In genomic region chr2:19667085-19667484, GRCh38 we compare ENCODE assay signal across 11 cellular contexts.
DNase-seq lines count a peak whose midpoint lies in the region; ATAC-seq and TF ChIP-seq lines count a peak whose summit lies in the region.
"Had no signal": no experiment of that assay in that cellular context is flagged by ENCODE, and none has a peak within 500 bp of the region (broad histone marks: within the 10 kb centered on the region; RNA-seq: fewer than 3 reads in every experiment).

No MANE protein-coding gene starts in this region.

- no peaks in the 10 kb centered on the region for H3K79me2 ChIP-seq in H9 (ENCODE audit: insufficient read depth, low read length)

- peak; percentile 43 for TF ChIP-seq CTCF in 22Rv1 (IDR thresholded peaks at IDR 0.05)
- peak; percentile 48 for TF ChIP-seq CTCF in H9 (conservative IDR thresholded peaks at IDR 0.05)
- TF ChIP-seq CTCF in stomach (IDR thresholded peaks at IDR 0.05), result no peak

- H4K8ac ChIP-seq in H9 (replicated peaks; ENCODE audit: insufficient read length, low read depth, low read length), result no peak overlapping the region

- TF ChIP-seq EP300 in stomach (IDR thresholded peaks at IDR 0.05), result no peak

- no peak overlapping the region for H2AFZ ChIP-seq in H9 (ENCODE audit: low read length)

- no peak overlapping the region for H2BK12ac ChIP-seq in H9 (ENCODE audit: insufficient read length, low read depth, low read length)

- no peak overlapping the region for H4K91ac ChIP-seq in H9 (ENCODE audit: insufficient read length, low read depth, low read length)

- no peak overlapping the region for H2BK15ac ChIP-seq in H9 (ENCODE audit: low read depth, low read length)

- no peak for TF ChIP-seq POLR2A in stomach (IDR thresholded peaks at IDR 0.05)

- H3K27me3 ChIP-seq in H9 (ENCODE audit: insufficient read depth, low read length) (no peaks in the 10 kb centered on the region), stomach (no peaks in the 10 kb centered on the region)
- H3K27me3 ChIP-seq: dorsolateral prefrontal cortex had no signal

- no CpG with 5 or more reads among the region's 3 CpGs for WGBS in H9 (ENCODE audit: extremely low coverage, insufficient read length, low lambda C conversion rate)
- WGBS in stomach, 5 donors, result 45 to 60% (median 49%) methylated on average over 3 of the region's 3 CpGs

- H3K4ac ChIP-seq in H9 (ENCODE audit: low read depth, low read length), result no peak overlapping the region

- no peak overlapping the region for H3K27ac Mint-ChIP-seq in H9
- H3K27ac Mint-ChIP-seq in activated CD8-positive, alpha-beta memory T cell treated with anti-CD3 and anti-CD28 coated beads, Interleukin-2, amount 10 ng/mL, durations not matched to agents 7 days and 5 days, result no peak overlapping the region

- peaks cover 7 to 14% of the 10 kb centered on the region in 2 experiments; a peak in 3 of 4 replicates for H3K4me1 Mint-ChIP-seq in H9
- no peaks in the 10 kb centered on the region for H3K4me1 Mint-ChIP-seq in activated CD8-positive, alpha-beta memory T cell treated with anti-CD3 and anti-CD28 coated beads, Interleukin-2, amount 10 ng/mL, durations not matched to agents 7 days and 5 days

- H2BK5ac ChIP-seq in H9 (ENCODE audit: insufficient read length, low read length), result no peak overlapping the region

- H2AK5ac ChIP-seq in H9 (ENCODE audit: insufficient read length, low read length), result no peak overlapping the region

- no peaks in the 10 kb centered on the region for H3K4me1 ChIP-seq in H9 (ENCODE audit: insufficient read depth, low read length)
- H3K4me1 ChIP-seq in stomach, result no peaks in the 10 kb centered on the region
- H3K4me1 ChIP-seq: lower lobe of right lung had no signal

- no peaks in the 10 kb centered on the region for H4K20me1 ChIP-seq in H9 (ENCODE audit: control insufficient read depth, insufficient read depth, insufficient read length)

- H2BK20ac ChIP-seq in H9 (ENCODE audit: low read depth, low read length, poor library complexity, severe bottlenecking), result no peak overlapping the region

- no peak overlapping the region for H3K56ac ChIP-seq in H9 (ENCODE audit: insufficient read length, low read depth, low read length)

- H3K27ac ChIP-seq in 22Rv1 (no peak overlapping the region), H9 (ENCODE audit: insufficient read length, low read depth, low read length) (no peak overlapping the region), stomach (no peak overlapping the region)
- H3K27ac ChIP-seq: dorsolateral prefrontal cortex, lower lobe of right lung had no signal

- H3K9me3 ChIP-seq in H9 (ENCODE audit: control insufficient read depth, low read depth, low read length) (no peaks in the 10 kb centered on the region), stomach (no peaks in the 10 kb centered on the region)
- H3K9me3 ChIP-seq: lower lobe of right lung had no signal

- in situ Hi-C loops in SK-MEL-5 (cut with HindIII; ENCODE audit: low pct_unique_long_range_greater_than_20kb, low sequenced_read_pairs), result no loop called here

- H3K36me3 Mint-ChIP-seq in H9 (ENCODE audit: insufficient read depth in 1 of 3, low read depth in 3 of 3), result no peaks in the 10 kb centered on the region
- H3K36me3 Mint-ChIP-seq in activated CD8-positive, alpha-beta memory T cell treated with anti-CD3 and anti-CD28 coated beads, Interleukin-2, amount 10 ng/mL, durations not matched to agents 7 days and 5 days, result no peaks in the 10 kb centered on the region

- H3K4me3 Mint-ChIP-seq in H9, result no peak overlapping the region
- no peak overlapping the region for H3K4me3 Mint-ChIP-seq in activated CD8-positive, alpha-beta memory T cell treated with anti-CD3 and anti-CD28 coated beads, Interleukin-2, amount 10 ng/mL, durations not matched to agents 7 days and 5 days

- no peak for DNase-seq in H9
- DNase-seq in SK-MEL-5 (ENCODE audit: low read depth, low spot score), result peak; percentile 24
- peak; percentile 42 for DNase-seq in glomerular visceral epithelial cell (ENCODE audit: extremely low spot score)
- no peak for DNase-seq in activated CD8-positive, alpha-beta memory T cell treated with anti-CD3 and anti-CD28 coated beads, Interleukin-2, amount 10 ng/mL, durations not matched to agents 7 days and 5 days
- no peak for DNase-seq in stomach
- DNase-seq: dorsolateral prefrontal cortex; lower lobe of right lung; NK-92 treated with Interleukin-12 subunit alpha and Interleukin-12 subunit beta, amount 100 ng/mL, for 24 hours had no signal

- H3K9ac ChIP-seq in H9 (ENCODE audit: extremely low read depth, insufficient read length, low read length), result no peak overlapping the region

- ATAC-seq in activated CD8-positive, alpha-beta memory T cell treated with anti-CD3 and anti-CD28 coated beads, Interleukin-2, amount 10 ng/mL, durations not matched to agents 7 days and 5 days, result no peak
- ATAC-seq in GM19023 (IDR thresholded peaks at IDR 0.05; ENCODE audit: unreplicated experiment) (no peak), GM19452 (IDR thresholded peaks at IDR 0.05; ENCODE audit: unreplicated experiment) (no peak)
- ATAC-seq: lower lobe of right lung had no signal

- no peak overlapping the region for H3K4me3 ChIP-seq in stomach
- H3K4me3 ChIP-seq: dorsolateral prefrontal cortex, lower lobe of right lung had no signal

- intact Hi-C loops in stomach (cut with DNase I; ENCODE audit: low total_unique reads), result no loop called here

- no peaks in the 10 kb centered on the region for H3K9me3 Mint-ChIP-seq in H9
- H3K9me3 Mint-ChIP-seq in activated CD8-positive, alpha-beta memory T cell treated with anti-CD3 and anti-CD28 coated beads, Interleukin-2, amount 10 ng/mL, durations not matched to agents 7 days and 5 days (ENCODE audit: low read depth), result no peaks in the 10 kb centered on the region

- H3K18ac ChIP-seq in H9 (ENCODE audit: insufficient read length, low read depth, low read length), result no peak overlapping the region

- H3T11ph ChIP-seq in H9 (ENCODE audit: low read length), result no peak overlapping the region

- no peak overlapping the region for H3K4me2 ChIP-seq in H9 (ENCODE audit: insufficient read depth, insufficient read length, low read length)

- H2BK120ac ChIP-seq in H9 (ENCODE audit: low read depth, low read length, poor library complexity, severe bottlenecking), result no peak overlapping the region

- H3K79me1 ChIP-seq in H9 (ENCODE audit: insufficient read depth, low read depth, low read length, poor library complexity, severe bottlenecking), result no peaks in the 10 kb centered on the region

- no peaks in the 10 kb centered on the region for H3K23me2 ChIP-seq in H9 (ENCODE audit: insufficient read length, low read depth, low read length, poor library complexity, severe bottlenecking)

- H3K27me3 Mint-ChIP-seq in H9 (ENCODE audit: low read depth), result no peaks in the 10 kb centered on the region
- peaks cover 27% of the 10 kb centered on the region for H3K27me3 Mint-ChIP-seq in activated CD8-positive, alpha-beta memory T cell treated with anti-CD3 and anti-CD28 coated beads, Interleukin-2, amount 10 ng/mL, durations not matched to agents 7 days and 5 days

- no peak overlapping the region for H4K5ac ChIP-seq in H9 (ENCODE audit: insufficient read length, low read depth, low read length)

- CTCF ChIA-PET in activated CD8-positive, alpha-beta memory T cell treated with anti-CD3 and anti-CD28 coated beads, Interleukin-2, amount 10 ng/mL, durations not matched to agents 7 days and 5 days (lab: Charles Lee), result no interaction called here

- H3K23ac ChIP-seq in H9 (ENCODE audit: insufficient read length, low read depth, low read length), result no peak overlapping the region

- H3K36me3 ChIP-seq in stomach, result no peaks in the 10 kb centered on the region
- H3K36me3 ChIP-seq: lower lobe of right lung had no signal

- no peak overlapping the region for H3K14ac ChIP-seq in H9 (ENCODE audit: insufficient read depth, low read length)

Comparison
In these comparisons a context has a peak if more than half of its experiments do, and no peak if none do; other contexts are left out.
1. CTCF ChIP-seq: peak in 22Rv1 (single experiment) and H9 (single experiment); none in stomach (0 of 7).
2. DNase-seq: peak in SK-MEL-5 (single experiment) and glomerular visceral epithelial cell (single experiment); none in H9 (single experiment), activated CD8-positive, alpha-beta memory T cell treated with anti-CD3 and anti-CD28 coated beads, Interleukin-2, amount 10 ng/mL, durations not matched to agents 7 days and 5 days (single experiment) and stomach (single experiment).